In the genomic region with DNA sequence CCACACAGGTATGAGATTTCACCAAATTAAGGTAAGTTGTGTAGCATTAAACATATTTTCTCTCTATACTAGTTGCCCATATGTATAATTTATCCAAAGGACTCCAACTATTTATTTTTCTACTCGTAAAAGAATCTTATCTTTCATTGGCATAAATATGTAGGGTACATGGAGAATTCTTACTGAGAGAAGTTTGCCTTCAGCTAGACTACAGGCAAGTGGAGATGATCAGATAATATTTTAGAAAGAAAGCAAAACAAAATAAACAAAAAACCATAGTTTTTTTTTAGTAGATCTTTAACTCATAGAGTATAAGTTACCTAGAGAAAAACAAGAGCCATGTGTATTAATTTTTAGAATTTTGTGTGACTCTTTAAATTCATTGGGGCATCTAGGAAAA, we compare ENCODE assay signal across 7 cellular contexts.
"Had no signal": no experiment of that assay in that cellular context is flagged by ENCODE, and none has a peak within 500 bp of the region (broad histone marks: within the 10 kb centered on the region; RNA-seq: fewer than 3 reads in every experiment).

No MANE protein-coding gene starts in this region.

- H3K4me3 ChIP-seq: GM12878 had no signal

- FAIRE-seq: GM12878, GM12891, GM12892, GM18507, GM19239 had no signal

- DNase-seq: GDM1, GF-D8 had no signal
